8 cellular contexts compared by ENCODE assay signal in the genomic region with DNA sequence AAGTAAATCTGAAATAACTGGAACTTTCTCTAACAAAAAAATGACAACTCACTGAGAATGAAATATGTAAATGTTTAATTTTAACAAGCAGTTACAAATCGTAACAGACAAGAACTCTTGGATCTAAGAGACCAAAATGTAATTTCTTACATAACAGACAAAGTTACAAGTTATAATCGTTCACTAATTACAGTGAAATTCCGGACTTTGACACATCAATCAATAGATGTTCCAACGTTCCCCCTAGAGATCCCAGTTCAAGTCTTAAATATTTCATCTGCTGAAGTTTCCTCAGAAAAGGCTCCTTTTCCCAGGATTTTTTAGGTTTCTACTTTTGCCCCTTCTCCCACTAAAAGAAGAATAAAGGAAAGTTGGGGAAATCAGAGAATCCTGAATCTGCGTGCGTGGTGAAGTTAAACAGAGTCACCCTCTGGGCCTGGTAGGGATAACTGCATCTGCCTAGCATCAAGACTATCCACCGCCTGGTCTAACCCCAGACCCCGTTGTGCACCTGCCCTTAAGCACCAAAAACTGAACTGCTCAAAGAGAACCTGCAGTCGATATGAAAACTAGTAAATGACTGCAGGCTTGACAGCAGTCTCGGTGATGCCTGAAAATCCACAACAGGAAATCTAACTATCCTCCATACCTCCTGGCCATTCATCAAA. TPM values are rescaled to one million over a fixed set of nuclear protein-coding genes. Genes with fewer than 3 reads are reported as not detected.
DNase-seq lines count a peak whose midpoint lies in the region; ATAC-seq, FAIRE-seq and TF ChIP-seq lines count a peak whose summit lies in the region.

No MANE protein-coding gene starts in this region.

- peak overlapping the region; percentile 35 for H2AFZ ChIP-seq in GM12878 (ENCODE audit: control insufficient read depth, low read depth, low read length)

- peak overlapping the region; percentile 94 for H3K27ac ChIP-seq in cardiac muscle cell
- H3K27ac ChIP-seq in GM12878 (ENCODE audit: control insufficient read depth, insufficient read depth): peak overlapping the region; percentile 92
- H3K27ac ChIP-seq in liver (ENCODE audit: low read depth in 1 of 2, low read length in 2 of 2): peak overlapping the region; percentile 98 to 100
- H3K27ac ChIP-seq in suprapubic skin: peak overlapping the region; percentile 100

- H3K4me3 ChIP-seq in cardiac muscle cell (peak overlapping the region; percentile 53), GM12878 (peak overlapping the region; percentile 76), liver (ENCODE audit: low read depth in 1 of 3, low read length in 3 of 3) (peak overlapping the region; percentile 74 to 96 (median 89)), suprapubic skin (peak overlapping the region; percentile 98)

- TF ChIP-seq POLR2A in GM12878 (IDR thresholded peaks at IDR 0.05; ENCODE audit: low read depth, low read length): no peak; the same call in none of the 2 replicates
- TF ChIP-seq POLR2A in suprapubic skin (IDR thresholded peaks at IDR 0.05): no peak

- peaks cover 14% of the 10 kb centered on the region for H3K4me1 ChIP-seq in cardiac muscle cell (ENCODE audit: low read depth)
- peaks cover 16% of the 10 kb centered on the region for H3K4me1 ChIP-seq in GM12878 (ENCODE audit: control insufficient read depth, insufficient read depth, low read length)
- peaks cover 5 to 61% (median 45%) of the 10 kb centered on the region in 4 donors for H3K4me1 ChIP-seq in liver (ENCODE audit: control insufficient read depth in 4 of 4, insufficient read depth in 4 of 4, low read length in 3 of 4)
- H3K4me1 ChIP-seq in suprapubic skin: peaks cover 31% of the 10 kb centered on the region

- H3K27me3 ChIP-seq in cardiac muscle cell (no peaks in the 10 kb centered on the region), GM12878 (replicated peaks in 1 of 2; ENCODE audit: control insufficient read depth in 2 of 2, insufficient read depth in 2 of 2, low read length in 1 of 2) (no peaks in the 10 kb centered on the region), liver (ENCODE audit: control insufficient read depth in 4 of 4, insufficient read depth in 4 of 4, low read length in 3 of 4) (no peaks in the 10 kb centered on the region), suprapubic skin (no peaks in the 10 kb centered on the region)

- RAD21 ChIA-PET in GM12878 (lab: Charles Lee; ENCODE audit: unreplicated experiment): interaction anchor here (0.6 to 1.0 kb wide), 5 partner anchors 15 to 125 kb away, joined by 3 to 5 read pairs (median 4); no protein-coding TSS in a partner anchor

- H3K36me3 ChIP-seq in cardiac muscle cell (no peaks in the 10 kb centered on the region), GM12878 (ENCODE audit: control insufficient read depth in 2 of 2, insufficient read depth in 2 of 2, low read length in 1 of 2) (peaks cover 0 to 14% of the 10 kb centered on the region in 2 experiments; a peak in 1 of 4 replicates), liver (ENCODE audit: control insufficient read depth in 4 of 4, insufficient read depth in 3 of 4, low read depth in 1 of 4, low read length in 3 of 4) (no peaks in the 10 kb centered on the region), suprapubic skin (no peaks in the 10 kb centered on the region)

- DNase-seq in cardiac muscle cell (ENCODE audit: low read depth in 1 of 2, low spot score in 1 of 2) (peak in 1 of 2 donors; percentile 21), cardiac septum (ENCODE audit: low spot score) (no peak), NCI-H69 (lab: John Stamatoyannopoulos, UW) (peak; percentile 18), GM12878 (ENCODE audit: low read depth, low spot score) (no peak), suprapubic skin (ENCODE audit: low spot score in 2 of 2) (no peak)

- BruUV-seq in GM12878 (replicated peaks; lab: Mats Ljungman, UMichigan): TSS peak; percentile 53

- TF ChIP-seq EP300 in GM12878 (IDR thresholded peaks at IDR 0.05; ENCODE audit: borderline replicate concordance in 1 of 2, control insufficient read depth in 1 of 2, low read depth in 2 of 2, low read length in 2 of 2) (no peak), suprapubic skin (IDR thresholded peaks at IDR 0.05) (no peak)

- intact Hi-C loops in cardiac septum (cut with DNase I) (loop anchor here (2.0 to 10.0 kb wide), 6 partner anchors 23 to 353 kb away; a partner anchor contains a TSS), GM12878 (cut with micrococcal nuclease; ENCODE audit: unreplicated experiment) (loop anchor here (5.0 kb wide), 2 partner anchors 75 to 260 kb away; a partner anchor contains a TSS)

- peak overlapping the region; percentile 96 for H3K9ac ChIP-seq in GM12878 (ENCODE audit: control insufficient read depth, insufficient read depth, low read length)
- H3K9ac ChIP-seq in liver (ENCODE audit: low read depth in 1 of 2, low read length in 2 of 2): peak overlapping the region; percentile 87 to 93

- no peaks in the 10 kb centered on the region for H4K20me1 ChIP-seq in GM12878 (ENCODE audit: control insufficient read depth, insufficient read depth)

- POLR2A ChIA-PET in GM12878 (lab: Charles Lee): interaction anchor here (1.0 kb wide), 1 partner anchor 120 kb away, joined by 4 read pairs; no protein-coding TSS in a partner anchor

- peak; percentile 59 for FAIRE-seq in GM12878 (lab: Jason Lieb, UNC)

- H3K79me2 ChIP-seq in GM12878 (ENCODE audit: control insufficient read depth, insufficient read depth, low read length): peaks cover 96% of the 10 kb centered on the region

- 1% methylated on average over 10 of the region's 10 CpGs for WGBS in GM12878 (ENCODE audit: insufficient coverage, insufficient replicate concordance, low lambda C conversion rate, missing lambda C conversion rate)
- 6% methylated on average over 10 of the region's 10 CpGs for WGBS in liver
- WGBS in suprapubic skin: 13% methylated on average over 10 of the region's 10 CpGs

- CTCF ChIA-PET in GM12878 (lab: Yijun Ruan, JAX): interaction anchor here (1.0 kb wide), 1 partner anchor 51 kb away, joined by 3 read pairs; no protein-coding TSS in a partner anchor

- TF ChIP-seq CTCF in cardiac muscle cell (IDR thresholded peaks at IDR 0.05; ENCODE audit: low read depth, low read length) (no peak), GM12878 (IDR thresholded peaks at IDR 0.05 in 2 of 3, conservative IDR thresholded peaks at IDR 0.05 in 1 of 3; ENCODE audit: control insufficient read depth in 2 of 3, extremely low read depth in 1 of 3, insufficient read depth in 1 of 3, low read depth in 3 of 3, low read length in 3 of 3) (peak in 2 of 3 experiments; percentile 6 to 20; a peak in 3 of 6 replicates), liver (IDR thresholded peaks at IDR 0.05; ENCODE audit: low read depth, low read length, missing input control) (no peak), suprapubic skin (IDR thresholded peaks at IDR 0.05) (no peak)

- ATAC-seq in GM12878: peak; percentile 18
- no peak for ATAC-seq in GM21360 (IDR thresholded peaks at IDR 0.05; ENCODE audit: unreplicated experiment)
- ATAC-seq in HG02759 (IDR thresholded peaks at IDR 0.05; ENCODE audit: unreplicated experiment): no peak

- H3K4me2 ChIP-seq in GM12878 (ENCODE audit: control insufficient read depth, insufficient read depth): peak overlapping the region; percentile 75

- SMC1A ChIA-PET in GM12878 (lab: Charles Lee; ENCODE audit: uncharacterized antibody, unreplicated experiment): interaction anchor here (0.6 kb wide), 1 partner anchor 189 kb away, joined by 3 read pairs; no protein-coding TSS in a partner anchor

- TF ChIP-seq RAD21 in GM12878 (IDR thresholded peaks at IDR 0.05; ENCODE audit: insufficient read depth, low read depth, low read length) (peak; percentile 20; the same call in 1 of the 2 replicates), liver (IDR thresholded peaks at IDR 0.05) (peak in 1 of 2 donors; percentile 12)

- in situ Hi-C loops in GM12878 (cut with MboI): loop anchor here (5.0 kb wide), 1 partner anchor 125 kb away; no protein-coding TSS in a partner anchor

- H3K9me3 ChIP-seq in cardiac muscle cell (ENCODE audit: low read depth): no peaks in the 10 kb centered on the region
- no peaks in the 10 kb centered on the region for H3K9me3 ChIP-seq in GM12878 (replicated peaks; ENCODE audit: control insufficient read depth, insufficient read depth, low read length)
- no peaks in the 10 kb centered on the region for H3K9me3 ChIP-seq in liver (ENCODE audit: control insufficient read depth in 4 of 4, low read length in 3 of 4)
- H3K9me3 ChIP-seq in suprapubic skin: no peaks in the 10 kb centered on the region

TF ChIP-seq in GM12878, 131 proteins besides CTCF, POLR2A, EP300 and RAD21 (continues in another document):
- TF ChIP-seq SMARCA5 (IDR thresholded peaks at IDR 0.05) (peak; percentile 21; the same call in 1 of the 2 replicates), MXI1 (IDR thresholded peaks at IDR 0.05; ENCODE audit: low read depth, low read length) (peak; percentile 19; the same call in 1 of the 2 replicates), PML (IDR thresholded peaks at IDR 0.05; ENCODE audit: low read length) (no peak), IKZF2 (IDR thresholded peaks at IDR 0.05) (peak in 1 of 2 experiments; percentile 26; a peak in 1 of 4 replicates)

TF ChIP-seq in liver, 16 proteins besides CTCF, POLR2A, EP300 and RAD21 (continues in another document):
- no peak for TF ChIP-seq YY1 (IDR thresholded peaks at IDR 0.05)
- TF ChIP-seq, protein P1, sequence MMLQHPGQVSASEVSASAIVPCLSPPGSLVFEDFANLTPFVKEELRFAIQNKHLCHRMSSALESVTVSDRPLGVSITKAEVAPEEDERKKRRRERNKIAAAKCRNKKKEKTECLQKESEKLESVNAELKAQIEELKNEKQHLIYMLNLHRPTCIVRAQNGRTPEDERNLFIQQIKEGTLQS (IDR thresholded peaks at IDR 0.05): no peak

RNA-seq across cellular contexts. Expression of a gene that starts 2.3 kb away (rescaled TPM):
- total RNA-seq in cardiac muscle cell: 11.8 and 12.0 TPM in 2 replicates
- 4.0 and 9.3 TPM in 2 replicates for polyA plus RNA-seq in cardiac muscle cell
- total RNA-seq in cardiac septum: 22.4 TPM
- 70.0 and 78.5 TPM in 2 replicates for total RNA-seq in GM12878 (2013; cell fraction: nucleolus; rRNA removed)
- 44.7 and 45.1 TPM in 2 replicates for total RNA-seq in GM12878 (2014; rRNA removed)
- total RNA-seq in GM12878 (2014; rRNA removed; fragmentation: Illumina TruSeq; extraction: Trizol): 51.1 and 51.9 TPM in 2 replicates
- total RNA-seq in GM12878 (2021): 52.2 and 65.7 TPM in 2 replicates
- 39.3 TPM for polyA plus RNA-seq in GM12878 (2011; ENCODE audit: low read depth)
- 90.3 and 99.3 TPM in 2 replicates for polyA plus RNA-seq in GM12878 (2011; rRNA removed)
- polyA plus RNA-seq in GM12878 (2011; cell fraction: cytosol; rRNA removed): 74.6 and 83.1 TPM in 2 replicates
- 54.1 and 58.8 TPM in 2 replicates for polyA plus RNA-seq in GM12878 (2011; cell fraction: nucleus; rRNA removed)
- 49.9 and 58.7 TPM in 2 replicates for polyA plus RNA-seq in GM12878 (2012)
- polyA plus RNA-seq in GM12878 (2014; fragmentation: Illumina TruSeq; extraction: Trizol): 79.9 and 96.4 TPM in 2 replicates
- polyA plus RNA-seq in GM12878 (2014; fragmentation: Nextera tagmentation; extraction: Ambion mirVana): 10 to 100 TPM; 58.4 to 59.9 TPM
- 46.6 and 52.8 TPM in 2 replicates for polyA plus RNA-seq in GM12878 (2014; rRNA removed)
- polyA plus RNA-seq in GM12878 (2016; fragmentation: Nextera tagmentation; extraction: Ambion mirVana): 10 to 100 TPM; 59.4 to 66.0 TPM
- polyA minus RNA-seq in GM12878 (2011; rRNA and poly(A)+ RNA removed): 79.3 and 83.9 TPM in 2 replicates
- 40.8 and 41.5 TPM in 2 replicates for polyA minus RNA-seq in GM12878 (2011; cell fraction: cytosol; rRNA and poly(A)+ RNA removed)
- 22.8 and 36.9 TPM in 2 replicates for polyA minus RNA-seq in GM12878 (2011; cell fraction: nucleus; rRNA and poly(A)+ RNA removed)
- 10 to 100 TPM; 24.4 to 25.5 TPM for total RNA-seq in liver
- 10 to 100 TPM; 12.9 to 20.1 TPM for polyA plus RNA-seq in liver
- 10 to 100 TPM; 27.9 to 38.7 (median 29.9) TPM for total RNA-seq in suprapubic skin

Comparison
In these comparisons a context has a peak if more than half of its experiments do, and no peak if none do; other contexts are left out.
1. CTCF ChIP-seq: peak in GM12878 (2 of 3); none in cardiac muscle cell (single experiment), liver (single experiment) and suprapubic skin (0 of 2).
2. Peak in every context shown above with its lines, with median percentiles within 50 percentile points of each other: H3K27ac ChIP-seq and H3K4me3 ChIP-seq.